ENCODE assay signal across 1 cellular context in genomic region chr17:42723636-42724035, GRCh38.
TF ChIP-seq lines count a peak whose summit lies in the region.

No MANE protein-coding gene starts in this region.

TF ChIP-seq in GM12878, 131 proteins besides CTCF, POLR2A, EP300 and RAD21:
- no peak for TF ChIP-seq CUX1 (IDR thresholded peaks at IDR 0.05; ENCODE audit: insufficient replicate concordance, low read depth, low read length)
- TF ChIP-seq TCF7 (IDR thresholded peaks at IDR 0.05; ENCODE audit: borderline replicate concordance) = no peak
- TF ChIP-seq PKNOX1 (IDR thresholded peaks at IDR 0.05) = no peak
- no peak for TF ChIP-seq SIX5 (IDR thresholded peaks at IDR 0.05; ENCODE audit: low read depth, low read length, severe bottlenecking)
- TF ChIP-seq YY1 (IDR thresholded peaks at IDR 0.05; ENCODE audit: low read depth, low read length) = no peak
- TF ChIP-seq STAT3 (IDR thresholded peaks at IDR 0.05; ENCODE audit: low read depth, low read length) = no peak
- no peak for TF ChIP-seq TBL1XR1 (IDR thresholded peaks at IDR 0.05; ENCODE audit: low read depth, low read length)
- no peak for TF ChIP-seq BMI1 (IDR thresholded peaks at IDR 0.05; ENCODE audit: borderline replicate concordance)
- TF ChIP-seq CHD4 (IDR thresholded peaks at IDR 0.05) = no peak
- TF ChIP-seq FOXM1 (IDR thresholded peaks at IDR 0.05; ENCODE audit: low read depth, low read length) = no peak
- TF ChIP-seq CEBPZ (IDR thresholded peaks at IDR 0.05; ENCODE audit: low read depth, low read length) = no peak
- no peak for TF ChIP-seq IRF3 (IDR thresholded peaks at IDR 0.05)
- TF ChIP-seq NFYA (IDR thresholded peaks at IDR 0.05; ENCODE audit: borderline replicate concordance, low read depth, low read length) = no peak
- TF ChIP-seq SUPT20H (IDR thresholded peaks at IDR 0.05; ENCODE audit: borderline replicate concordance, control insufficient read depth, low read depth, low read length) = no peak
- TF ChIP-seq YBX1 (IDR thresholded peaks at IDR 0.05) = no peak
